15 cellular contexts compared by ENCODE assay signal in the genomic region with DNA sequence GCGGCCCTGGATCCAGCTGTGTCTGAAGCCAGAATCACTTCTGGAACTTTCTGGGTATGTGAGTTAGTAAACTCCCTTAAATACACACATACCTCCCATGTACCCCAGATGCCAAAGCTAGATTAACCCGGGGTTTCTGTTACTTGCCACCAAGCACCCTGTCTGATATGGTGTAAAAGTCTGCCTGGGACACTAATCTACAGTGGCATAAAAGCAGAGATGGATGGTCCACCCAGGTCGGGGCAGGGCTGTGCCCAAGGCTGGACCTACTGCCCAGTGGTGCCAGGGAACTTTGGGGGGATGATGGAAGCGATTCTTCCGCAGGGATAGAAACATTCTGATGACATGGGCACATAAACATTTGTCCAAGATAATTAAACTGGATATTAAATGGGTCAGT. TPM values are rescaled to one million over a fixed set of nuclear protein-coding genes. Genes with fewer than 3 reads are reported as not detected.
DNase-seq lines count a peak whose midpoint lies in the region; ATAC-seq and TF ChIP-seq lines count a peak whose summit lies in the region.
"Had no signal": no experiment of that assay in that cellular context is flagged by ENCODE, and none has a peak within 500 bp of the region (broad histone marks: within the 10 kb centered on the region; RNA-seq: fewer than 3 reads in every experiment).

No MANE protein-coding gene starts in this region.

- ATAC-seq in heart right ventricle (no peak), left ventricle myocardium superior (no peak), psoas muscle (no peak), aorta (ENCODE audit: low FRiP score) (peak; percentile 19), GM18870 (IDR thresholded peaks at IDR 0.05; ENCODE audit: unreplicated experiment) (no peak), HG03342 (IDR thresholded peaks at IDR 0.05; ENCODE audit: unreplicated experiment) (no peak)
- ATAC-seq: stimulated activated naive B cell treated with anti-CD40 and anti-IgM and Interleukin-4, amounts not matched to agents 10 μg/mL and 1 μg/mL and 100 μg/mL, for 72 hours had no signal

- H3K36me3 ChIP-seq in heart right ventricle, result peaks cover 0 to 7% (median 0%) of the 10 kb centered on the region in 9 donors
- peaks cover 1% of the 10 kb centered on the region for H3K36me3 ChIP-seq in left ventricle myocardium inferior
- no peaks in the 10 kb centered on the region for H3K36me3 ChIP-seq in psoas muscle (ENCODE audit: insufficient read depth in 1 of 2, low read depth in 1 of 2)
- H3K36me3 ChIP-seq in aorta (ENCODE audit: control insufficient read depth in 1 of 2, insufficient read depth in 2 of 2, low read length in 1 of 2), result peaks cover 2 to 12% of the 10 kb centered on the region in 2 donors

- H3K9me3 ChIP-seq in heart right ventricle (no peaks in the 10 kb centered on the region), left ventricle myocardium inferior (replicated peaks) (no peaks in the 10 kb centered on the region), psoas muscle (no peaks in the 10 kb centered on the region), aorta (ENCODE audit: control insufficient read depth, low read length) (no peaks in the 10 kb centered on the region)

- H3K27ac ChIP-seq in heart right ventricle (peak overlapping the region in 7 of 10 donors; percentile 6 to 51 (median 38)), left ventricle myocardium inferior (replicated peaks) (peak overlapping the region; percentile 48), psoas muscle (peak overlapping the region; percentile 41), aorta (ENCODE audit: low read depth in 1 of 2, low read length in 2 of 2) (peak overlapping the region; percentile 20 to 94)

- no peak for DNase-seq in heart right ventricle
- DNase-seq in left ventricle myocardium superior, result no peak
- DNase-seq in left ventricle myocardium inferior, result no peak
- DNase-seq in psoas muscle, result peak in 1 of 2 donors; percentile 23
- peak in 1 of 2 donors; percentile 45 for DNase-seq in aorta
- no peak for DNase-seq in RKO (ENCODE audit: low spot score)
- DNase-seq: activated CD4-positive, alpha-beta T cell treated with anti-CD3 and anti-CD28 coated beads for 4 hours; activated T-cell treated with anti-CD3 and anti-CD28 coated beads, Interleukin-2, amount 50 U/mL, for 24 hours; GF-D8; NCI-H1105 treated with DMSO at 0.1 percent for 48 hours; stimulated activated naive B cell treated with anti-CD40 and anti-IgM and Interleukin-4, amounts not matched to agents 10 μg/mL and 1 μg/mL and 100 μg/mL, for 72 hours had no signal

- H3K27me3 ChIP-seq in heart right ventricle, result peaks cover 0 to 3% (median 0%) of the 10 kb centered on the region in 7 donors
- peaks cover 15% of the 10 kb centered on the region for H3K27me3 ChIP-seq in left ventricle myocardium inferior (ENCODE audit: low read depth)
- peaks cover 0 to 51% (median 7%) of the 10 kb centered on the region in 3 donors for H3K27me3 ChIP-seq in psoas muscle (ENCODE audit: insufficient read depth in 3 of 3, low read length in 2 of 3)
- no peaks in the 10 kb centered on the region for H3K27me3 ChIP-seq in aorta (ENCODE audit: control insufficient read depth in 1 of 2, insufficient read depth in 2 of 2, low read length in 1 of 2)

- H3K4me1 ChIP-seq in heart right ventricle (peaks cover 0 to 32% (median 14%) of the 10 kb centered on the region in 9 donors), left ventricle myocardium inferior (peaks cover 17% of the 10 kb centered on the region), psoas muscle (no peaks in the 10 kb centered on the region), aorta (ENCODE audit: control insufficient read depth in 1 of 2, insufficient read depth in 2 of 2, low read length in 2 of 2) (peaks cover 0 to 5% of the 10 kb centered on the region in 2 donors)

- no peak for TF ChIP-seq CTCF in heart right ventricle (IDR thresholded peaks at IDR 0.05)
- no peak for TF ChIP-seq CTCF in left ventricle myocardium inferior (IDR thresholded peaks at IDR 0.05; ENCODE audit: borderline replicate concordance)
- TF ChIP-seq CTCF in psoas muscle (IDR thresholded peaks at IDR 0.05), result no peak

- 81 to 91% methylated on average over 5 of the region's 5 CpGs for WGBS in heart right ventricle, 2 donors
- 34 to 62% (median 35%) methylated on average over 5 of the region's 5 CpGs for WGBS in psoas muscle, 3 donors
- WGBS in aorta, 2 donors, result 20 to 24% methylated on average over 5 of the region's 5 CpGs

- intact Hi-C loops in heart right ventricle (cut with DNase I) (no loop called here), left ventricle myocardium superior (cut with micrococcal nuclease) (no loop called here), left ventricle myocardium inferior (cut with micrococcal nuclease) (no loop called here), psoas muscle (cut with DNase I) (no loop called here), aorta (cut with DNase I) (loop anchor here in 1 of 2 donors (2.0 kb wide), 1 partner anchor 54 kb away; no protein-coding TSS in a partner anchor)

- no peak overlapping the region for H3K4me3 ChIP-seq in heart right ventricle
- H3K4me3 ChIP-seq in left ventricle myocardium inferior, result no peak overlapping the region
- H3K4me3 ChIP-seq in psoas muscle, result no peak overlapping the region
- H3K4me3 ChIP-seq in aorta (ENCODE audit: low read length in 2 of 2), result no peak overlapping the region

RNA-seq across cellular contexts. Expression of a gene that starts 12.7 kb away (rescaled TPM):
- total RNA-seq in heart right ventricle (10 to 100 TPM in 1 of 10 donors, 1 to 10 TPM in 8, under 1 TPM in 1; 0.98 to 10.7 (median 1.6) TPM), left ventricle myocardium superior (5.5 TPM), left ventricle myocardium inferior (3.9 TPM), psoas muscle (1 to 10 TPM; 1.7 to 2.9 (median 2.6) TPM), aorta (100 to 1,000 TPM in 1 of 2 donors, 10 to 100 TPM in 1; 75.7 to 108 TPM)
- polyA plus RNA-seq in heart right ventricle (1 to 10 TPM; 7.2 to 7.9 TPM), psoas muscle (1 to 10 TPM; 1.8 to 3.8 (median 2.8) TPM), aorta (100 to 1,000 TPM in 1 of 2 donors, 10 to 100 TPM in 1; 26.4 to 130 TPM)
- total RNA-seq: PC-3 had no signal

RNA-seq across cellular contexts. Expression of a gene that starts 19.6 kb away (rescaled TPM):
- total RNA-seq in heart right ventricle (not detected), left ventricle myocardium superior (not detected), left ventricle myocardium inferior (not detected), psoas muscle (not detected), aorta (under 1 TPM in 1 of 2 donors, not detected in 1; 0.49 TPM)
- polyA plus RNA-seq in heart right ventricle (not detected), psoas muscle (not detected), aorta (not detected)
- total RNA-seq: dermis microvascular lymphatic vessel endothelial cell, PC-3 had no signal

RNA-seq across cellular contexts. Expression of a gene that starts 48.3 kb away (rescaled TPM):
- total RNA-seq in heart right ventricle (10 to 100 TPM in 2 of 10 donors, 1 to 10 TPM in 8; 4.8 to 13.0 (median 7.8) TPM), left ventricle myocardium superior (7.9 TPM), left ventricle myocardium inferior (9.2 TPM), psoas muscle (1 to 10 TPM; 3.5 to 6.0 (median 3.9) TPM), aorta (10 to 100 TPM; 25.8 to 27.9 TPM)
- polyA plus RNA-seq in heart right ventricle (10 to 100 TPM in 1 of 2 donors, 1 to 10 TPM in 1; 3.4 to 19.2 TPM), psoas muscle (1 to 10 TPM; 2.2 to 3.1 (median 3.1) TPM), aorta (10 to 100 TPM in 1 of 2 donors, 1 to 10 TPM in 1; 1.5 to 20.8 TPM)

Comparison
In these comparisons a context has a peak if more than half of its experiments do, and no peak if none do; other contexts are left out.
1. RNA of a gene that starts 12.7 kb away (total RNA-seq): 75.7 to 108 TPM in aorta; 5.5 TPM in left ventricle myocardium superior (single experiment), 3.9 TPM in left ventricle myocardium inferior (single experiment), 1.7 to 2.9 TPM in psoas muscle and 0.98 to 10.7 TPM in heart right ventricle; every median in the first group is over 4 times any median in the second.
2. Peak in every context shown above with its lines, with median percentiles within 50 percentile points of each other: H3K27ac ChIP-seq.